Comparison of ENCODE assay signal across 1 cellular context in genomic region chr15:72288796-72289596, GRCh38.
TF ChIP-seq lines count a peak whose summit lies in the region.

No MANE protein-coding gene starts in this region.

TF ChIP-seq in GM23338, 12 proteins besides CTCF, POLR2A, EP300 and RAD21 (continued from another document):
- TF ChIP-seq NANOG (IDR thresholded peaks at IDR 0.05; ENCODE audit: borderline replicate concordance) (no peak), ZNF114 (CRISPR knock-in tag; IDR thresholded peaks at IDR 0.05) (no peak), EZH2phosphoT487 (IDR thresholded peaks at IDR 0.05; ENCODE audit: unreplicated experiment) (no peak), JUNB (IDR thresholded peaks at IDR 0.05; ENCODE audit: unreplicated experiment) (no peak), REST (IDR thresholded peaks at IDR 0.05; ENCODE audit: unreplicated experiment) (no peak), STAT1 (IDR thresholded peaks at IDR 0.05; ENCODE audit: unreplicated experiment) (no peak), ETS1 (IDR thresholded peaks at IDR 0.05) (no peak), ZNF331 (CRISPR knock-in tag; IDR thresholded peaks at IDR 0.05; ENCODE audit: low read depth) (no peak), ZNF462 (CRISPR knock-in tag; IDR thresholded peaks at IDR 0.05) (no peak), EZH2 (IDR thresholded peaks at IDR 0.05; ENCODE audit: low read depth, unreplicated experiment) (no peak)
